In genomic region chr12:66170606-66171005, GRCh38 we compare ENCODE assay signal across 9 cellular contexts. TPM values are rescaled to one million over a fixed set of nuclear protein-coding genes. Genes with fewer than 3 reads are reported as not detected.
DNase-seq lines count a peak whose midpoint lies in the region; ATAC-seq, FAIRE-seq and TF ChIP-seq lines count a peak whose summit lies in the region.
"Had no signal": no experiment of that assay in that cellular context is flagged by ENCODE, and none has a peak within 500 bp of the region (broad histone marks: within the 10 kb centered on the region; RNA-seq: fewer than 3 reads in every experiment).

No MANE protein-coding gene starts in this region.

- no peak for DNase-seq in AG09309 (ENCODE audit: low read depth)
- no peak for DNase-seq in IMR-90
- no peak for DNase-seq in K562 (ENCODE audit: extremely low read depth in 1 of 4, low spot score in 3 of 4)
- DNase-seq in naive B cell, result no peak
- no peak for DNase-seq in medulla oblongata (ENCODE audit: extremely low spot score)
- DNase-seq in GOT3 (lab: John Stamatoyannopoulos, UW), result no peak
- DNase-seq in RKO (ENCODE audit: low spot score), result no peak
- DNase-seq: NCI-H1694 treated with DMSO at 0.1 percent for 48 hours had no signal

- no peak for TF ChIP-seq RAD21 in IMR-90 (IDR thresholded peaks at IDR 0.05; ENCODE audit: low read length)
- no peak for TF ChIP-seq RAD21 in K562 (CRISPR knock-in tag; conservative IDR thresholded peaks at IDR 0.05 in 1 of 2, IDR thresholded peaks at IDR 0.05 in 1 of 2)

- peaks cover 2% of the 10 kb centered on the region; the same call in 1 of the 2 replicates for H3K4me1 ChIP-seq in IMR-90 (ENCODE audit: control insufficient read depth, insufficient read depth, low read length)
- H3K4me1 ChIP-seq in K562 (replicated peaks in 1 of 2; ENCODE audit: control insufficient read depth in 2 of 2, insufficient read depth in 2 of 2, low read length in 2 of 2), result peaks cover 0 to 8% of the 10 kb centered on the region in 2 experiments; a peak in 4 of 5 replicates

- H3K4ac ChIP-seq in IMR-90 (ENCODE audit: low read depth, low read length), result peak overlapping the region; percentile 34

- H3K36me3 ChIP-seq in IMR-90 (ENCODE audit: control insufficient read depth, insufficient read depth, low read length) (no peaks in the 10 kb centered on the region), K562 (ENCODE audit: control insufficient read depth, insufficient read depth, low read length) (peaks cover 11% of the 10 kb centered on the region)

- H2BK15ac ChIP-seq in IMR-90 (ENCODE audit: low read depth, low read length), result no peak overlapping the region

- H3K4me1 Mint-ChIP-seq in naive B cell, result peaks cover 29 to 42% (median 41%) of the 10 kb centered on the region in 3 donors

- H3K56ac ChIP-seq in IMR-90 (ENCODE audit: extremely low read depth, insufficient read depth, low read length), result no peak overlapping the region

- no peak overlapping the region for H4K91ac ChIP-seq in IMR-90 (ENCODE audit: insufficient read depth, low read depth, low read length)

- peaks cover 16 to 23% of the 10 kb centered on the region in 2 experiments; a peak in 3 of 4 replicates for H3K79me1 ChIP-seq in IMR-90 (ENCODE audit: low read depth in 1 of 2, low read length in 2 of 2)

- H3K4me3 ChIP-seq in AG09309 (ENCODE audit: control insufficient read depth, low read depth, low read length), result peak overlapping the region; percentile 79
- H3K4me3 ChIP-seq in IMR-90 (ENCODE audit: insufficient read depth, low read depth, low read length), result peak overlapping the region; percentile 83; the same call in 1 of the 2 replicates
- H3K4me3 ChIP-seq in K562, result peak overlapping the region; percentile 53; the same call in 1 of the 2 replicates

- H3K9me3 ChIP-seq in IMR-90 (ENCODE audit: control insufficient read depth, insufficient read depth, low read length), result no peaks in the 10 kb centered on the region
- no peaks in the 10 kb centered on the region for H3K9me3 ChIP-seq in K562 (replicated peaks; ENCODE audit: control insufficient read depth, insufficient read depth, low read depth, low read length)

- peaks cover 36% of the 10 kb centered on the region for H3K79me2 ChIP-seq in K562 (ENCODE audit: control insufficient read depth, insufficient read depth, low read length)

- BruUV-seq in IMR-90 (replicated peaks; lab: Mats Ljungman, UMichigan) (no TSS peak), K562 (replicated peaks; lab: Mats Ljungman, UMichigan) (no TSS peak)

- H2BK120ac ChIP-seq in IMR-90 (ENCODE audit: low read depth, low read length), result no peak overlapping the region

- no peaks in the 10 kb centered on the region for H4K20me1 ChIP-seq in IMR-90 (ENCODE audit: insufficient read depth, low read length)
- no peaks in the 10 kb centered on the region for H4K20me1 ChIP-seq in K562 (replicated peaks; ENCODE audit: control insufficient read depth, insufficient read depth, low read length)

- dilution Hi-C loops in IMR-90 (cut with HindIII; ENCODE audit: low sequenced_read_pairs, unreplicated experiment), result no loop called here

- no peak overlapping the region for H2BK20ac ChIP-seq in IMR-90 (ENCODE audit: low read depth, low read length)

- in situ Hi-C loops in IMR-90 (cut with MboI; ENCODE audit: low sequenced_read_pairs), result loop anchor here (25.0 kb wide), 1 partner anchor 242 kb away; no protein-coding TSS in a partner anchor
- in situ Hi-C loops in K562 (cut with MboI), result no loop called here

- TF ChIP-seq CTCF in AG09309 (IDR thresholded peaks at IDR 0.05; ENCODE audit: control insufficient read depth, insufficient read depth, low read depth, low read length, missing control alignments) (no peak), IMR-90 (conservative IDR thresholded peaks at IDR 0.05; ENCODE audit: low read depth, low read length) (no peak), K562 (IDR thresholded peaks at IDR 0.05 in 2 of 3, conservative IDR thresholded peaks at IDR 0.05 in 1 of 3; ENCODE audit: insufficient read depth in 2 of 3, low read depth in 1 of 3, low read length in 3 of 3) (no peak)

- TF ChIP-seq EP300 in K562 (IDR thresholded peaks at IDR 0.05; ENCODE audit: low read length), result no peak

- H2BK5ac ChIP-seq in IMR-90 (ENCODE audit: low read depth, low read length, poor library complexity, severe bottlenecking), result no peak overlapping the region

- ATAC-seq in IMR-90 (ENCODE audit: low read depth) (no peak), K562 (no peak), naive B cell (ENCODE audit: low read depth in 2 of 2) (no peak), GM21515 (IDR thresholded peaks at IDR 0.05; ENCODE audit: unreplicated experiment) (no peak)

- H3K27ac ChIP-seq in IMR-90 (ENCODE audit: insufficient read depth, low read length) (no peak overlapping the region; the same call in 1 of the 2 replicates), K562 (ENCODE audit: extremely low read depth, low read depth, low read length) (no peak overlapping the region)

- H3K36me3 Mint-ChIP-seq in naive B cell, result peaks cover 8% of the 10 kb centered on the region in 2 donors

- no peak overlapping the region for H2AFZ ChIP-seq in IMR-90 (replicated peaks; ENCODE audit: low read length, poor library complexity)
- peak overlapping the region; percentile 95 for H2AFZ ChIP-seq in K562 (ENCODE audit: low read depth, low read length)

- peak overlapping the region; percentile 70; the same call in 1 of the 2 replicates for H2AK5ac ChIP-seq in IMR-90 (ENCODE audit: low read depth, low read length)

- H3K9me3 Mint-ChIP-seq in naive B cell, result peaks cover 0 to 2% (median 0%) of the 10 kb centered on the region in 7 donors

- H4K5ac ChIP-seq in IMR-90 (ENCODE audit: low read depth, low read length), result peak overlapping the region; percentile 78

- TF ChIP-seq POLR2A in IMR-90 (IDR thresholded peaks at IDR 0.05; ENCODE audit: low read depth, low read length), result no peak
- TF ChIP-seq POLR2A in K562 (conservative IDR thresholded peaks at IDR 0.05), result no peak

- no peak for FAIRE-seq in K562 (lab: Jason Lieb, UNC)

- H4K8ac ChIP-seq in IMR-90 (ENCODE audit: low read depth in 2 of 2, low read length in 2 of 2), result peak overlapping the region; percentile 89 to 100

- H3K27ac Mint-ChIP-seq in naive B cell, result peak overlapping the region in 5 of 6 donors; percentile 93 to 99 (median 99)

- H3K18ac ChIP-seq in IMR-90 (ENCODE audit: low read depth, low read length), result no peak overlapping the region

- intact Hi-C loops in IMR-90 (cut with micrococcal nuclease), result no loop called here
- intact Hi-C loops in K562 (cut with micrococcal nuclease), result no loop called here

- H3K9ac ChIP-seq in IMR-90 (ENCODE audit: low read depth, low read length) (no peak overlapping the region), K562 (ENCODE audit: insufficient read depth in 1 of 2, low read depth in 2 of 2, low read length in 2 of 2) (no peak overlapping the region)

- peak overlapping the region; percentile 93 to 99 (median 96) for H3K4me3 Mint-ChIP-seq in naive B cell

- H3K27me3 Mint-ChIP-seq in naive B cell, result peaks cover 0 to 7% (median 0%) of the 10 kb centered on the region in 3 donors

- H2AK9ac ChIP-seq in IMR-90 (replicated peaks; ENCODE audit: low read depth, low read length, poor library complexity), result no peak overlapping the region

- H3K9me1 ChIP-seq in IMR-90 (ENCODE audit: insufficient read depth, low read length) (no peaks in the 10 kb centered on the region), K562 (ENCODE audit: control insufficient read depth, insufficient read depth, low read length) (no peaks in the 10 kb centered on the region)

- H3K14ac ChIP-seq in IMR-90 (replicated peaks; ENCODE audit: low read depth, low read length), result peak overlapping the region; percentile 90; the same call in 1 of the 2 replicates

- POLR2A ChIA-PET in IMR-90 (lab: Charles Lee; ENCODE audit: unreplicated experiment), result interaction anchor here (0.6 kb wide), 1 partner anchor 272 kb away, joined by 4 read pairs; no protein-coding TSS in a partner anchor
- POLR2A ChIA-PET in K562 (lab: Yijun Ruan, JAX), result interaction anchor here (1.3 to 1.6 kb wide), 2 partner anchors 13 to 18 kb away, joined by 4 to 5 read pairs; no protein-coding TSS in a partner anchor

- H3K23ac ChIP-seq in IMR-90 (ENCODE audit: low read depth, low read length), result no peak overlapping the region

- CTCF ChIA-PET in IMR-90 (lab: Yijun Ruan, JAX) (interaction anchor here (0.7 to 1.0 kb wide), 2 partner anchors 10 to 138 kb away, joined by 3 to 4 read pairs; no protein-coding TSS in a partner anchor), K562 (lab: Yijun Ruan, JAX; ENCODE audit: low intra/inter-chr PET ratio) (no interaction called here)

- no peak overlapping the region for H3K4me2 ChIP-seq in IMR-90 (ENCODE audit: low read depth, low read length)
- H3K4me2 ChIP-seq in K562 (ENCODE audit: insufficient read depth, low read length), result peak overlapping the region; percentile 63

- WGBS in IMR-90 (ENCODE audit: extremely low coverage in 2 of 2, insufficient read length in 1 of 2), 2 experiments, result 100% methylated on average over 1 of the region's 3 CpGs
- 90% methylated on average over 2 of the region's 3 CpGs for WGBS in K562 (ENCODE audit: insufficient coverage, low coverage, missing lambda C conversion rate)

- no peaks in the 10 kb centered on the region for H3K27me3 ChIP-seq in IMR-90 (ENCODE audit: control insufficient read depth, insufficient read depth, low read length)
- no peaks in the 10 kb centered on the region for H3K27me3 ChIP-seq in K562 (ENCODE audit: control insufficient read depth in 2 of 2, insufficient read depth in 2 of 2, low read length in 2 of 2)

RNA-seq across cellular contexts. Expression of gene TMBIM4, which starts 0.8 kb away (rescaled TPM):
- total RNA-seq in IMR-90 (2012; rRNA removed), result 59.3 and 89.7 TPM in 2 replicates
- polyA plus RNA-seq in IMR-90 (2012; rRNA removed), result 33.7 and 38.7 TPM in 2 replicates
- 79.5 and 106 TPM in 2 replicates for polyA plus RNA-seq in IMR-90 (2012; cell fraction: cytosol; rRNA removed)
- polyA plus RNA-seq in IMR-90 (2012; cell fraction: nucleus; rRNA removed; ENCODE audit: low replicate concordance), result 12.2 and 34.5 TPM in 2 replicates
- 23.3 and 47.4 TPM in 2 replicates for total RNA-seq in K562 (2011; cell fraction: chromatin; rRNA removed; ENCODE audit: low replicate concordance)
- 18.2 and 23.0 TPM in 2 replicates for total RNA-seq in K562 (2011; cell fraction: nucleolus; rRNA removed)
- total RNA-seq in K562 (2011; cell fraction: nucleoplasm; rRNA removed), result 38.8 and 43.1 TPM in 2 replicates
- total RNA-seq in K562 (2014; rRNA removed), result 18.6 and 19.5 TPM in 2 replicates
- 49.8 and 57.5 TPM in 2 replicates for total RNA-seq in K562 (2014; rRNA removed; fragmentation: Illumina TruSeq; extraction: Trizol)
- total RNA-seq in K562 (2015; rRNA removed; fragmentation: Illumina TruSeq; extraction: Trizol), result 46.1 and 50.0 TPM in 2 replicates
- 41.2 and 46.5 TPM in 2 replicates for total RNA-seq in K562 (2021)
- 53.9 and 67.4 TPM in 2 replicates for polyA plus RNA-seq in K562 (2011; rRNA removed)
- 94.3 and 145 TPM in 2 replicates for polyA plus RNA-seq in K562 (2011; cell fraction: cytosol; rRNA removed)
- polyA plus RNA-seq in K562 (2011; cell fraction: nucleus; rRNA removed), result 17.7 and 30.5 TPM in 2 replicates
- 55.8 and 57.5 TPM in 2 replicates for polyA plus RNA-seq in K562 (2012)
- polyA plus RNA-seq in K562 (2014; fragmentation: Illumina TruSeq; extraction: Trizol), result 49.7 and 70.1 TPM in 2 replicates
- 100 to 1,000 TPM; 231 to 272 TPM for polyA plus RNA-seq in K562 (2014; fragmentation: Nextera tagmentation; extraction: Ambion mirVana)
- 61.8 and 104 TPM in 2 replicates for polyA plus RNA-seq in K562 (2014; rRNA removed)
- 27.7 and 28.5 TPM in 2 replicates for polyA minus RNA-seq in K562 (2011; rRNA and poly(A)+ RNA removed)
- 5.2 and 24.5 TPM in 2 replicates for polyA minus RNA-seq in K562 (2011; cell fraction: cytosol; rRNA and poly(A)+ RNA removed)
- polyA minus RNA-seq in K562 (2011; cell fraction: nucleus; rRNA and poly(A)+ RNA removed), result 4.6 and 15.3 TPM in 2 replicates
- 100 to 1,000 TPM; 368 to 703 (median 513) TPM for polyA plus RNA-seq in naive B cell (ENCODE audit: low read depth in 6 of 6)

RNA-seq across cellular contexts. Expression of gene IRAK3, which starts 18.4 kb away (rescaled TPM):
- 0.72 and 1.1 TPM in 2 replicates for total RNA-seq in IMR-90 (2012; rRNA removed)
- polyA plus RNA-seq in IMR-90 (2012; rRNA removed), result 0.34 and 0.53 TPM in 2 replicates
- polyA plus RNA-seq in IMR-90 (2012; cell fraction: cytosol; rRNA removed), result 0.05 and 0.07 TPM in 2 replicates
- 0.13 and 1.0 TPM in 2 replicates for polyA plus RNA-seq in IMR-90 (2012; cell fraction: nucleus; rRNA removed; ENCODE audit: low replicate concordance)
- total RNA-seq in K562 (2011; cell fraction: chromatin; rRNA removed; ENCODE audit: low replicate concordance), result 0.07 TPM in 1 of 2 replicates, not detected in the other
- not detected in 2 replicates for total RNA-seq in K562 (2011; cell fraction: nucleolus; rRNA removed)
- total RNA-seq in K562 (2011; cell fraction: nucleoplasm; rRNA removed), result not detected in 2 replicates
- total RNA-seq in K562 (2014; rRNA removed), result 0.09 TPM in 1 of 2 replicates, not detected in the other
- total RNA-seq in K562 (2014; rRNA removed; fragmentation: Illumina TruSeq; extraction: Trizol), result not detected in 2 replicates
- not detected in 2 replicates for total RNA-seq in K562 (2015; rRNA removed; fragmentation: Illumina TruSeq; extraction: Trizol)
- 0.07 TPM in 1 of 2 replicates, not detected in the other for total RNA-seq in K562 (2021)
- 0.06 TPM in 1 of 2 replicates, not detected in the other for polyA plus RNA-seq in K562 (2011; rRNA removed)
- not detected in 2 replicates for polyA plus RNA-seq in K562 (2011; cell fraction: cytosol; rRNA removed)
- polyA plus RNA-seq in K562 (2011; cell fraction: nucleus; rRNA removed), result not detected in 2 replicates
- polyA plus RNA-seq in K562 (2012), result 0.01 TPM in 1 of 2 replicates, not detected in the other
- polyA plus RNA-seq in K562 (2014; fragmentation: Illumina TruSeq; extraction: Trizol), result not detected in 2 replicates
- not detected for polyA plus RNA-seq in K562 (2014; fragmentation: Nextera tagmentation; extraction: Ambion mirVana)
- polyA plus RNA-seq in K562 (2014; rRNA removed), result not detected in 2 replicates
- not detected in 2 replicates for polyA minus RNA-seq in K562 (2011; rRNA and poly(A)+ RNA removed)
- not detected in 2 replicates for polyA minus RNA-seq in K562 (2011; cell fraction: cytosol; rRNA and poly(A)+ RNA removed)
- not detected in 2 replicates for polyA minus RNA-seq in K562 (2011; cell fraction: nucleus; rRNA and poly(A)+ RNA removed)
- polyA plus RNA-seq in naive B cell (ENCODE audit: low read depth in 6 of 6), result 1 to 10 TPM in 5 of 6 donors, not detected in 1; 1.7 to 7.3 (median 2.1) TPM

RNA-seq across cellular contexts. Expression of gene LLPH, which starts 40.1 kb away (rescaled TPM):
- 2.7 and 9.2 TPM in 2 replicates for total RNA-seq in IMR-90 (2012; rRNA removed)
- 13.0 and 17.0 TPM in 2 replicates for polyA plus RNA-seq in IMR-90 (2012; rRNA removed)
- polyA plus RNA-seq in IMR-90 (2012; cell fraction: cytosol; rRNA removed), result 0.54 and 0.95 TPM in 2 replicates
- 0.14 and 2.2 TPM in 2 replicates for polyA plus RNA-seq in IMR-90 (2012; cell fraction: nucleus; rRNA removed; ENCODE audit: low replicate concordance)
- 3.1 and 10.4 TPM in 2 replicates for total RNA-seq in K562 (2011; cell fraction: chromatin; rRNA removed; ENCODE audit: low replicate concordance)
- total RNA-seq in K562 (2011; cell fraction: nucleolus; rRNA removed), result 1.6 and 2.5 TPM in 2 replicates
- 2.7 and 5.6 TPM in 2 replicates for total RNA-seq in K562 (2011; cell fraction: nucleoplasm; rRNA removed)
- total RNA-seq in K562 (2014; rRNA removed), result 19.1 and 22.6 TPM in 2 replicates
- 59.6 and 74.3 TPM in 2 replicates for total RNA-seq in K562 (2014; rRNA removed; fragmentation: Illumina TruSeq; extraction: Trizol)
- total RNA-seq in K562 (2015; rRNA removed; fragmentation: Illumina TruSeq; extraction: Trizol), result 58.5 and 65.5 TPM in 2 replicates
- 26.3 and 27.8 TPM in 2 replicates for total RNA-seq in K562 (2021)
- 14.1 and 23.9 TPM in 2 replicates for polyA plus RNA-seq in K562 (2011; rRNA removed)
- polyA plus RNA-seq in K562 (2011; cell fraction: cytosol; rRNA removed), result 2.1 and 4.8 TPM in 2 replicates
- polyA plus RNA-seq in K562 (2011; cell fraction: nucleus; rRNA removed), result 1.9 and 2.5 TPM in 2 replicates
- polyA plus RNA-seq in K562 (2012), result 27.5 and 58.5 TPM in 2 replicates
- 62.1 and 72.0 TPM in 2 replicates for polyA plus RNA-seq in K562 (2014; fragmentation: Illumina TruSeq; extraction: Trizol)
- 10 to 100 TPM; 67.4 to 87.3 TPM for polyA plus RNA-seq in K562 (2014; fragmentation: Nextera tagmentation; extraction: Ambion mirVana)
- 41.0 and 48.7 TPM in 2 replicates for polyA plus RNA-seq in K562 (2014; rRNA removed)
- 8.3 and 11.9 TPM in 2 replicates for polyA minus RNA-seq in K562 (2011; rRNA and poly(A)+ RNA removed)
- 0.64 and 4.3 TPM in 2 replicates for polyA minus RNA-seq in K562 (2011; cell fraction: cytosol; rRNA and poly(A)+ RNA removed)
- polyA minus RNA-seq in K562 (2011; cell fraction: nucleus; rRNA and poly(A)+ RNA removed), result 2.2 and 4.0 TPM in 2 replicates
- polyA plus RNA-seq in naive B cell (ENCODE audit: low read depth in 6 of 6), result 10 to 100 TPM; 35.8 to 51.2 (median 40.6) TPM
